23 cellular contexts compared by ENCODE assay signal in genomic region chr11:17974246-17974645, GRCh38. TPM values are rescaled to one million over a fixed set of nuclear protein-coding genes. Genes with fewer than 3 reads are reported as not detected.
A peak's percentile ranks its signal among the peaks of the same experiment; 100 is the strongest.
DNase-seq lines count a peak whose midpoint lies in the region; ATAC-seq and TF ChIP-seq lines count a peak whose summit lies in the region.
"Had no signal": no experiment of that assay in that cellular context is flagged by ENCODE, and none has a peak within 500 bp of the region (broad histone marks: within the 10 kb centered on the region; RNA-seq: fewer than 3 reads in every experiment).

No MANE protein-coding gene starts in this region.

- CTCF ChIA-PET in A673 (lab: Charles Lee) = interaction anchor here (2.8 kb wide), 1 partner anchor 243 kb away, joined by 47 read pairs; no protein-coding TSS in a partner anchor

- H3K27me3 ChIP-seq in ascending aorta (no peaks in the 10 kb centered on the region), A673 (replicated peaks; ENCODE audit: insufficient read depth, low read depth, low read length, poor library complexity) (no peaks in the 10 kb centered on the region)
- H3K27me3 ChIP-seq: SJCRH30 had no signal

- H3K4me3 ChIP-seq in ascending aorta (no peak overlapping the region), A673 (ENCODE audit: low read depth, low read length, poor library complexity, severe bottlenecking) (no peak overlapping the region)
- H3K4me3 ChIP-seq: PC-9, SJCRH30 had no signal

- ATAC-seq in left ventricle myocardium superior (peak; percentile 41), left cardiac atrium (no peak), GM21717 (IDR thresholded peaks at IDR 0.05; ENCODE audit: unreplicated experiment) (no peak)
- ATAC-seq: Right ventricle myocardium inferior, SK-N-SH treated with all-trans-retinoic acid at 6 μM for 48 hours had no signal

- H3K4me1 Mint-ChIP-seq in glutamatergic neuron (ENCODE audit: low read depth, unreplicated experiment) = peaks cover 26% of the 10 kb centered on the region

- H3K27ac ChIP-seq in ascending aorta (peak overlapping the region; percentile 35 to 50), A673 (ENCODE audit: low read depth, low read length, poor library complexity, severe bottlenecking) (no peak overlapping the region)
- H3K27ac ChIP-seq: PC-9, SJCRH30 had no signal

- peaks cover 2% of the 10 kb centered on the region for H3K9me3 Mint-ChIP-seq in glutamatergic neuron (ENCODE audit: unreplicated experiment)
- H3K9me3 Mint-ChIP-seq: CD4-positive, alpha-beta memory T cell had no signal

- DNase-seq in left ventricle myocardium superior (no peak), left cardiac atrium (no peak), ascending aorta (ENCODE audit: low spot score in 2 of 2) (no peak), glutamatergic neuron (no peak), D341Med (ENCODE audit: low spot score) (no peak), A673 (ENCODE audit: low spot score) (no peak)
- DNase-seq: CD4-positive, alpha-beta memory T cell; COR-L47; DMS79 treated with DMSO at 0.1 percent for 48 hours; Karpas-422; NCI-H1092; NCI-H1417 treated with DMSO at 0.1 percent for 48 hours; NCI-H187 treated with DMSO at 0.1 percent for 48 hours; NCI-H2171 treated with DMSO at 0.1 percent for 48 hours; NCI-H345; NCI-H524 treated with DMSO at 0.1 percent for 48 hours; NCI-H774; NK-92 treated with Interleukin-12 subunit alpha and Interleukin-12 subunit beta, amount 100 ng/mL, for 24 hours; SJCRH30 had no signal

- peaks cover 20% of the 10 kb centered on the region for H3K36me3 Mint-ChIP-seq in glutamatergic neuron (ENCODE audit: unreplicated experiment)

- POLR2A ChIA-PET in A673 (lab: Charles Lee; ENCODE audit: low non-redundant PET) = no interaction called here

- no TSS peak for BruUV-seq in A673 (replicated peaks; lab: Mats Ljungman, UMichigan)

- H3K36me3 ChIP-seq in ascending aorta = peaks cover 9 to 20% of the 10 kb centered on the region in 2 donors
- no peaks in the 10 kb centered on the region for H3K36me3 ChIP-seq in A673 (ENCODE audit: insufficient read depth, low read length, poor library complexity, severe bottlenecking)
- H3K36me3 ChIP-seq: SJCRH30 had no signal

- no peak overlapping the region for H3K4me3 Mint-ChIP-seq in glutamatergic neuron (ENCODE audit: unreplicated experiment)
- H3K4me3 Mint-ChIP-seq: CD4-positive, alpha-beta memory T cell had no signal

- H3K4me1 ChIP-seq in ascending aorta (peaks cover 0 to 4% of the 10 kb centered on the region in 2 donors), A673 (ENCODE audit: insufficient read depth, low read length, poor library complexity, severe bottlenecking) (no peaks in the 10 kb centered on the region)

- TF ChIP-seq CTCF in ascending aorta (IDR thresholded peaks at IDR 0.05) = no peak
- TF ChIP-seq CTCF in glutamatergic neuron (IDR thresholded peaks at IDR 0.05; ENCODE audit: partially characterized antibody, unreplicated experiment) = no peak
- TF ChIP-seq CTCF in A673 (conservative IDR thresholded peaks at IDR 0.05; ENCODE audit: low read depth, low read length) = no peak

- intact Hi-C loops in left ventricle myocardium superior (cut with micrococcal nuclease) = loop anchor here (10.0 kb wide), 1 partner anchor 209 kb away; no protein-coding TSS in a partner anchor
- intact Hi-C loops in left cardiac atrium (cut with DNase I) = loop anchor here (10.0 kb wide), 2 partner anchors 129 to 369 kb away; no protein-coding TSS in a partner anchor
- intact Hi-C loops in ascending aorta (cut with DNase I) = loop anchor here (10.0 kb wide), 2 partner anchors 209 to 589 kb away; partner anchors contain the start of gene KCNJ11
- intact Hi-C loops in A673 (cut with micrococcal nuclease; ENCODE audit: unreplicated experiment) = no loop called here

- no peaks in the 10 kb centered on the region for H3K27me3 Mint-ChIP-seq in glutamatergic neuron (ENCODE audit: unreplicated experiment)
- H3K27me3 Mint-ChIP-seq: CD4-positive, alpha-beta memory T cell had no signal

- H3K9me3 ChIP-seq in ascending aorta = no peaks in the 10 kb centered on the region
- H3K9me3 ChIP-seq in A673 (ENCODE audit: low read depth, low read length, poor library complexity, severe bottlenecking) = no peaks in the 10 kb centered on the region
- H3K9me3 ChIP-seq: SJCRH30 had no signal

- H3K27ac Mint-ChIP-seq in glutamatergic neuron (ENCODE audit: unreplicated experiment) = peak overlapping the region; percentile 49

RNA-seq across cellular contexts. Expression of gene SERGEF, which starts 38.6 kb away (rescaled TPM):
- total RNA-seq in left ventricle myocardium superior (15.4 TPM), left cardiac atrium (10 to 100 TPM; 21.1 to 28.2 TPM), ascending aorta (13.6 TPM), glutamatergic neuron (ENCODE audit: unreplicated experiment) (42.5 TPM), A673 (2021) (15.2 and 16.7 TPM in 2 replicates)
